In the genomic region with DNA sequence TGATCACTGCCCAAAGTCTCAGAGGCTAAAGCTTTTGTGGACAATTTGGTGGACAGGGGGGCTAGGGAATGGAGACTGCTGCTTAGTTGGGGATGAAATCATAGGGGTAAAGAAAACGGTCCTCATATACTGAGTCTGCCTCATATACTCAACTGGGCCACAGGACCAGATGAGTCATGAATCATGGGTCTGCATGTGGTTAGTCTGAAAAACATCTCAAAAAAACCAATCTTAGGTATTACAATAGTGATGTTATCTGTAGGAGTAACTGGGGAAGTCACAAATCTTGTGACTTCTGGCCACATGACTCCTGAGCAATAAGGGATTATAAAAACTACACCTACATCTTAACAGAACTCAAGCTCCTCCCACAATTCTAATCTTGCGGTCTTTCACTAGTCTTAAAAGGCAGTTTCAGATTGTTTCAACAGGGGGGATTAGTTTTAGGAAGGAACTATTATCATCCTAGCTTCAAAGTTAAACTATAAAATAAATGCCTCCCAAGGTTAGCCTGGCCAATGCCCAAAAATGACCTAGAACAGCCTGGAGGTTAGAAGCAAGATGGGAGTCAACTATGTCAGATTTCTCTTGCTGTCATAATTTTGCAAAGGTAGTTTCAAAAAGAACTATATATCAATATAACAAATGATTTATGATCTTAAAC, we compare ENCODE assay signal across 10 cellular contexts. TPM values are rescaled to one million over a fixed set of nuclear protein-coding genes. Genes with fewer than 3 reads are reported as not detected.
DNase-seq lines count a peak whose midpoint lies in the region; ATAC-seq, FAIRE-seq and TF ChIP-seq lines count a peak whose summit lies in the region.
"Had no signal": no experiment of that assay in that cellular context is flagged by ENCODE, and none has a peak within 500 bp of the region (broad histone marks: within the 10 kb centered on the region; RNA-seq: fewer than 3 reads in every experiment).

No MANE protein-coding gene starts in this region.

- ATAC-seq in GM18907 (IDR thresholded peaks at IDR 0.05; ENCODE audit: unreplicated experiment) (peak; percentile 81), HG02642 (IDR thresholded peaks at IDR 0.05; ENCODE audit: poor library complexity, unreplicated experiment) (peak; percentile 52), GM21717 (IDR thresholded peaks at IDR 0.05; ENCODE audit: unreplicated experiment) (no peak)
- ATAC-seq: SK-N-SH treated with all-trans-retinoic acid at 6 μM for 48 hours had no signal

- FAIRE-seq in frontal cortex (lab: Jason Lieb, UNC) = no peak

- H3K4me3 Mint-ChIP-seq in T-helper 2 cell treated with Interferon-gamma antibody and Interleukin-4, amounts not matched to agents 5 μg/mL and 100 μg/mL, for 36 hours = peak overlapping the region; percentile 13

- no peak overlapping the region for H3K4me3 ChIP-seq in fibroblast of villous mesenchyme (ENCODE audit: low read depth, low read length)

- TF ChIP-seq CTCF in fibroblast of villous mesenchyme (IDR thresholded peaks at IDR 0.05; ENCODE audit: insufficient read depth, low read depth, low read length) = no peak

- peak overlapping the region; percentile 70 for H3K27ac Mint-ChIP-seq in T-helper 2 cell treated with Interferon-gamma antibody and Interleukin-4, amounts not matched to agents 5 μg/mL and 100 μg/mL, for 36 hours

- H3K9me3 Mint-ChIP-seq in T-helper 2 cell treated with Interferon-gamma antibody and Interleukin-4, amounts not matched to agents 5 μg/mL and 100 μg/mL, for 36 hours = no peaks in the 10 kb centered on the region

- H3K4me1 Mint-ChIP-seq in T-helper 2 cell treated with Interferon-gamma antibody and Interleukin-4, amounts not matched to agents 5 μg/mL and 100 μg/mL, for 36 hours (ENCODE audit: low read depth) = peaks cover 35% of the 10 kb centered on the region

- no peaks in the 10 kb centered on the region for H3K27me3 Mint-ChIP-seq in T-helper 2 cell treated with Interferon-gamma antibody and Interleukin-4, amounts not matched to agents 5 μg/mL and 100 μg/mL, for 36 hours (ENCODE audit: low read depth)

- H3K36me3 Mint-ChIP-seq in T-helper 2 cell treated with Interferon-gamma antibody and Interleukin-4, amounts not matched to agents 5 μg/mL and 100 μg/mL, for 36 hours (ENCODE audit: low read depth) = peaks cover 30% of the 10 kb centered on the region

- DNase-seq in T-helper 2 cell treated with Interferon-gamma antibody and Interleukin-4, amounts not matched to agents 5 μg/mL and 100 μg/mL, for 36 hours (ENCODE audit: low spot score) = peak; percentile 63
- DNase-seq in fibroblast of villous mesenchyme (ENCODE audit: low read depth) = peak; percentile 27
- no peak for DNase-seq in frontal cortex (ENCODE audit: low spot score in 2 of 2)
- no peak for DNase-seq in NCI-H2029 treated with DMSO at 0.1 percent for 48 hours (lab: John Stamatoyannopoulos, UW)
- no peak for DNase-seq in epidermal melanocyte (ENCODE audit: insufficient read length, low spot score)
- DNase-seq: cerebellar nuclear complex had no signal

RNA-seq across cellular contexts. Expression of a gene that starts 17.5 kb away (rescaled TPM):
- 14.2 and 18.1 TPM in 2 replicates for total RNA-seq in fibroblast of villous mesenchyme
- total RNA-seq in frontal cortex = 39.5 TPM

Comparison
In these comparisons a context has a peak if more than half of its experiments do, and no peak if none do; other contexts are left out.
1. DNase-seq: peak in T-helper 2 cell treated with Interferon-gamma antibody and Interleukin-4, amounts not matched to agents 5 μg/mL and 100 μg/mL, for 36 hours (single experiment) and fibroblast of villous mesenchyme (single experiment); none in frontal cortex (0 of 2), NCI-H2029 treated with DMSO at 0.1 percent for 48 hours (single experiment) and epidermal melanocyte (single experiment).